In the genomic region with DNA sequence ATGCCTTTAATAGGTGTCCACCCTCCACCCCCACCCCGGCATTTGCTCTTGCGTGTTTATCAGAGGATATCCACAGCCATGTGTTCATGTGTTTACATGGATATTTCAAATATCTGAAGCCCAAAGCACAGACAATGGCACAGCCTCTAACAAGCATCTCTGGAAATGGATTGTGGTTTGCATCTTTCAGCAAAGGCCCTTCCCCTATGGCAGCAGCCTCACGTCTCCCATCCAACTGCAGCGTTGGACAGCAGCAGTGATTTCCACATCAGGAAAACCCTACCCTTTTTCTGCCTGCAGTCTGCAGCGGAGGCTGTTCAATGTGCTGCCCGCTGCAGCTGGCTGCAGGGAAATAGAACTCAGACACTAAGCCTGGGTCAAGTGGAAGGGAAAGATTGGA, we compare ENCODE assay signal across 9 cellular contexts. TPM values are rescaled to one million over a fixed set of nuclear protein-coding genes. Genes with fewer than 3 reads are reported as not detected.
A peak's percentile ranks its signal among the peaks of the same experiment; 100 is the strongest.
DNase-seq lines count a peak whose midpoint lies in the region; ATAC-seq and TF ChIP-seq lines count a peak whose summit lies in the region.
"Had no signal": no experiment of that assay in that cellular context is flagged by ENCODE, and none has a peak within 500 bp of the region (broad histone marks: within the 10 kb centered on the region; RNA-seq: fewer than 3 reads in every experiment).

No MANE protein-coding gene starts in this region.

- no peak for TF ChIP-seq POLR2A in uterus (IDR thresholded peaks at IDR 0.05)

- no peak for DNase-seq in activated CD4-positive, alpha-beta T cell treated with anti-CD3 and anti-CD28 coated beads, Interleukin-2, amount 10 ng/mL, durations not matched to agents 24 days and 14 days
- no peak for DNase-seq in activated CD4-positive, alpha-beta T cell treated with anti-CD3 and anti-CD28 coated beads, Interleukin-2, amount 50 U/mL, for 48 hours
- no peak for DNase-seq in activated CD8-positive, alpha-beta T cell treated with anti-CD3 and anti-CD28 coated beads, Interleukin-2, amount 10 ng/mL, durations not matched to agents 7 days and 5 days
- no peak for DNase-seq in immature natural killer cell
- DNase-seq in uterus = no peak
- DNase-seq: endodermal cell had no signal

- H3K4me1 Mint-ChIP-seq in activated CD4-positive, alpha-beta T cell treated with anti-CD3 and anti-CD28 coated beads, Interleukin-2, amount 10 ng/mL, durations not matched to agents 24 days and 14 days = peaks cover 32% of the 10 kb centered on the region
- peaks cover 36% of the 10 kb centered on the region for H3K4me1 Mint-ChIP-seq in activated CD8-positive, alpha-beta T cell treated with anti-CD3 and anti-CD28 coated beads, Interleukin-2, amount 10 ng/mL, durations not matched to agents 7 days and 5 days (ENCODE audit: low read depth)
- peaks cover 37 to 42% of the 10 kb centered on the region in 2 donors for H3K4me1 Mint-ChIP-seq in immature natural killer cell
- H3K4me1 Mint-ChIP-seq in stimulated activated memory B cell treated with anti-CD40 and anti-IgM and Interleukin-4, amounts not matched to agents 10 μg/mL and 1 μg/mL and 100 μg/mL, for 72 hours = peaks cover 40% of the 10 kb centered on the region

- no peak for ATAC-seq in activated CD8-positive, alpha-beta T cell treated with anti-CD3 and anti-CD28 coated beads, Interleukin-2, amount 10 ng/mL, durations not matched to agents 7 days and 5 days
- no peak for ATAC-seq in stimulated activated memory B cell treated with anti-CD40 and anti-IgM and Interleukin-4, amounts not matched to agents 10 μg/mL and 1 μg/mL and 100 μg/mL, for 72 hours
- ATAC-seq in GM21423 (IDR thresholded peaks at IDR 0.05; ENCODE audit: unreplicated experiment) (no peak), GM19035 (IDR thresholded peaks at IDR 0.05; ENCODE audit: unreplicated experiment) (no peak)

- peak overlapping the region in 1 of 2 donors; percentile 60 for H3K4me3 ChIP-seq in uterus

- H3K27ac Mint-ChIP-seq in activated CD4-positive, alpha-beta T cell treated with anti-CD3 and anti-CD28 coated beads, Interleukin-2, amount 10 ng/mL, durations not matched to agents 24 days and 14 days = peak overlapping the region; percentile 51
- H3K27ac Mint-ChIP-seq in activated CD8-positive, alpha-beta T cell treated with anti-CD3 and anti-CD28 coated beads, Interleukin-2, amount 10 ng/mL, durations not matched to agents 7 days and 5 days = no peak overlapping the region
- peak overlapping the region in 4 of 6 donors; percentile 6 to 86 (median 57) for H3K27ac Mint-ChIP-seq in immature natural killer cell
- no peak overlapping the region for H3K27ac Mint-ChIP-seq in stimulated activated memory B cell treated with anti-CD40 and anti-IgM and Interleukin-4, amounts not matched to agents 10 μg/mL and 1 μg/mL and 100 μg/mL, for 72 hours
- H3K27ac Mint-ChIP-seq: endodermal cell had no signal

- no peaks in the 10 kb centered on the region for H3K36me3 ChIP-seq in uterus

- peaks cover 9% of the 10 kb centered on the region for H3K36me3 Mint-ChIP-seq in activated CD4-positive, alpha-beta T cell treated with anti-CD3 and anti-CD28 coated beads, Interleukin-2, amount 10 ng/mL, durations not matched to agents 24 days and 14 days (ENCODE audit: low read depth)
- peaks cover 3% of the 10 kb centered on the region for H3K36me3 Mint-ChIP-seq in activated CD8-positive, alpha-beta T cell treated with anti-CD3 and anti-CD28 coated beads, Interleukin-2, amount 10 ng/mL, durations not matched to agents 7 days and 5 days (ENCODE audit: low read depth)
- peaks cover 0 to 1% (median 0%) of the 10 kb centered on the region in 3 donors for H3K36me3 Mint-ChIP-seq in immature natural killer cell
- no peaks in the 10 kb centered on the region for H3K36me3 Mint-ChIP-seq in stimulated activated memory B cell treated with anti-CD40 and anti-IgM and Interleukin-4, amounts not matched to agents 10 μg/mL and 1 μg/mL and 100 μg/mL, for 72 hours

- intact Hi-C loops in activated CD4-positive, alpha-beta T cell treated with anti-CD3 and anti-CD28 coated beads, Interleukin-2, amount 10 ng/mL, durations not matched to agents 24 days and 14 days (cut with micrococcal nuclease) = loop anchor here (5.0 kb wide), 1 partner anchor 42 kb away; no protein-coding TSS in a partner anchor
- intact Hi-C loops in uterus (cut with DNase I; ENCODE audit: low total_unique reads) = no loop called here

- CTCF ChIA-PET in activated CD8-positive, alpha-beta T cell treated with anti-CD3 and anti-CD28 coated beads, Interleukin-2, amount 10 ng/mL, durations not matched to agents 7 days and 5 days (lab: Charles Lee) = no interaction called here

- peaks cover 22% of the 10 kb centered on the region for H3K27me3 Mint-ChIP-seq in activated CD4-positive, alpha-beta T cell treated with anti-CD3 and anti-CD28 coated beads, Interleukin-2, amount 10 ng/mL, durations not matched to agents 24 days and 14 days
- peaks cover 26% of the 10 kb centered on the region for H3K27me3 Mint-ChIP-seq in activated CD8-positive, alpha-beta T cell treated with anti-CD3 and anti-CD28 coated beads, Interleukin-2, amount 10 ng/mL, durations not matched to agents 7 days and 5 days (ENCODE audit: low read depth)
- peaks cover 11 to 15% (median 12%) of the 10 kb centered on the region in 3 donors for H3K27me3 Mint-ChIP-seq in immature natural killer cell (ENCODE audit: low read depth in 3 of 3)
- H3K27me3 Mint-ChIP-seq in stimulated activated memory B cell treated with anti-CD40 and anti-IgM and Interleukin-4, amounts not matched to agents 10 μg/mL and 1 μg/mL and 100 μg/mL, for 72 hours = peaks cover 20% of the 10 kb centered on the region

- no peak for TF ChIP-seq CTCF in uterus (IDR thresholded peaks at IDR 0.05)

- POLR2A ChIA-PET in activated CD8-positive, alpha-beta T cell treated with anti-CD3 and anti-CD28 coated beads, Interleukin-2, amount 10 ng/mL, durations not matched to agents 7 days and 5 days (lab: Charles Lee) = interaction anchor here (0.6 kb wide), 1 partner anchor 9 kb away, joined by 3 read pairs; no protein-coding TSS in a partner anchor

- H3K9me3 Mint-ChIP-seq in activated CD4-positive, alpha-beta T cell treated with anti-CD3 and anti-CD28 coated beads, Interleukin-2, amount 10 ng/mL, durations not matched to agents 24 days and 14 days = no peaks in the 10 kb centered on the region
- H3K9me3 Mint-ChIP-seq in activated CD8-positive, alpha-beta T cell treated with anti-CD3 and anti-CD28 coated beads, Interleukin-2, amount 10 ng/mL, durations not matched to agents 7 days and 5 days (ENCODE audit: insufficient read depth) = no peaks in the 10 kb centered on the region
- no peaks in the 10 kb centered on the region for H3K9me3 Mint-ChIP-seq in immature natural killer cell
- no peaks in the 10 kb centered on the region for H3K9me3 Mint-ChIP-seq in stimulated activated memory B cell treated with anti-CD40 and anti-IgM and Interleukin-4, amounts not matched to agents 10 μg/mL and 1 μg/mL and 100 μg/mL, for 72 hours
- H3K9me3 Mint-ChIP-seq: endodermal cell had no signal

- no peaks in the 10 kb centered on the region for H3K9me3 ChIP-seq in uterus

- peak overlapping the region in 1 of 2 donors; percentile 68 for H3K27ac ChIP-seq in uterus

- peaks cover 4 to 5% of the 10 kb centered on the region in 2 donors for H3K4me1 ChIP-seq in uterus

- H3K4me3 Mint-ChIP-seq in activated CD4-positive, alpha-beta T cell treated with anti-CD3 and anti-CD28 coated beads, Interleukin-2, amount 10 ng/mL, durations not matched to agents 24 days and 14 days = peak overlapping the region; percentile 73
- H3K4me3 Mint-ChIP-seq in activated CD8-positive, alpha-beta T cell treated with anti-CD3 and anti-CD28 coated beads, Interleukin-2, amount 10 ng/mL, durations not matched to agents 7 days and 5 days = peak overlapping the region; percentile 66
- H3K4me3 Mint-ChIP-seq in immature natural killer cell = peak overlapping the region; percentile 63 to 83 (median 77)
- H3K4me3 Mint-ChIP-seq in stimulated activated memory B cell treated with anti-CD40 and anti-IgM and Interleukin-4, amounts not matched to agents 10 μg/mL and 1 μg/mL and 100 μg/mL, for 72 hours = peak overlapping the region; percentile 73

- no peaks in the 10 kb centered on the region for H3K27me3 ChIP-seq in uterus

RNA-seq across cellular contexts. Expression of a gene that starts 1.6 kb away (rescaled TPM):
- 193 and 196 TPM in 2 replicates for total RNA-seq in activated CD4-positive, alpha-beta T cell treated with anti-CD3 and anti-CD28 coated beads, Interleukin-2, amount 10 ng/mL, durations not matched to agents 24 days and 14 days
- total RNA-seq in activated CD8-positive, alpha-beta T cell treated with anti-CD3 and anti-CD28 coated beads, Interleukin-2, amount 10 ng/mL, durations not matched to agents 7 days and 5 days = 100 to 1,000 TPM; 192 to 195 TPM
- polyA plus RNA-seq in immature natural killer cell = 100 to 1,000 TPM; 218 to 459 (median 310) TPM
- total RNA-seq in uterus = 1 to 10 TPM in 3 of 4 donors, under 1 TPM in 1; 0.77 to 5.3 (median 3.2) TPM

RNA-seq across cellular contexts. Expression of a gene that starts 38.7 kb away (rescaled TPM):
- total RNA-seq in activated CD4-positive, alpha-beta T cell treated with anti-CD3 and anti-CD28 coated beads, Interleukin-2, amount 10 ng/mL, durations not matched to agents 24 days and 14 days = 50.0 and 51.5 TPM in 2 replicates
- total RNA-seq in activated CD8-positive, alpha-beta T cell treated with anti-CD3 and anti-CD28 coated beads, Interleukin-2, amount 10 ng/mL, durations not matched to agents 7 days and 5 days = 10 to 100 TPM; 68.3 to 70.1 TPM
- 10 to 100 TPM; 21.1 to 29.7 (median 28.3) TPM for polyA plus RNA-seq in immature natural killer cell
- 1 to 10 TPM in 2 of 4 donors, not detected in 2; 1.5 to 6.7 TPM for total RNA-seq in uterus

Comparison
In these comparisons a context has a peak if more than half of its experiments do, and no peak if none do; other contexts are left out.
1. H3K27ac Mint-ChIP-seq: peak in activated CD4-positive, alpha-beta T cell treated with anti-CD3 and anti-CD28 coated beads, Interleukin-2, amount 10 ng/mL, durations not matched to agents 24 days and 14 days (single experiment) and immature natural killer cell (4 of 6); none in activated CD8-positive, alpha-beta T cell treated with anti-CD3 and anti-CD28 coated beads, Interleukin-2, amount 10 ng/mL, durations not matched to agents 7 days and 5 days (single experiment) and stimulated activated memory B cell treated with anti-CD40 and anti-IgM and Interleukin-4, amounts not matched to agents 10 μg/mL and 1 μg/mL and 100 μg/mL, for 72 hours (single experiment).
2. RNA of a gene that starts 1.6 kb away (total RNA-seq): 192 to 195 TPM in activated CD8-positive, alpha-beta T cell treated with anti-CD3 and anti-CD28 coated beads, Interleukin-2, amount 10 ng/mL, durations not matched to agents 7 days and 5 days and 193 to 196 TPM in activated CD4-positive, alpha-beta T cell treated with anti-CD3 and anti-CD28 coated beads, Interleukin-2, amount 10 ng/mL, durations not matched to agents 24 days and 14 days; 0.77 to 5.3 TPM in uterus; every median in the first group is over 10 times any median in the second.
3. Peak in every context shown above with its lines, with median percentiles within 50 percentile points of each other: H3K4me3 Mint-ChIP-seq.